1 cellular context compared by ENCODE assay signal in genomic region chr1:153568367-153569099, GRCh38.
TF ChIP-seq lines count a peak whose summit lies in the region.

No MANE protein-coding gene starts in this region.

TF ChIP-seq in K562, 482 proteins besides CTCF, POLR2A, EP300 and RAD21 (continued from another document and continues in another):
- TF ChIP-seq, protein P1, sequence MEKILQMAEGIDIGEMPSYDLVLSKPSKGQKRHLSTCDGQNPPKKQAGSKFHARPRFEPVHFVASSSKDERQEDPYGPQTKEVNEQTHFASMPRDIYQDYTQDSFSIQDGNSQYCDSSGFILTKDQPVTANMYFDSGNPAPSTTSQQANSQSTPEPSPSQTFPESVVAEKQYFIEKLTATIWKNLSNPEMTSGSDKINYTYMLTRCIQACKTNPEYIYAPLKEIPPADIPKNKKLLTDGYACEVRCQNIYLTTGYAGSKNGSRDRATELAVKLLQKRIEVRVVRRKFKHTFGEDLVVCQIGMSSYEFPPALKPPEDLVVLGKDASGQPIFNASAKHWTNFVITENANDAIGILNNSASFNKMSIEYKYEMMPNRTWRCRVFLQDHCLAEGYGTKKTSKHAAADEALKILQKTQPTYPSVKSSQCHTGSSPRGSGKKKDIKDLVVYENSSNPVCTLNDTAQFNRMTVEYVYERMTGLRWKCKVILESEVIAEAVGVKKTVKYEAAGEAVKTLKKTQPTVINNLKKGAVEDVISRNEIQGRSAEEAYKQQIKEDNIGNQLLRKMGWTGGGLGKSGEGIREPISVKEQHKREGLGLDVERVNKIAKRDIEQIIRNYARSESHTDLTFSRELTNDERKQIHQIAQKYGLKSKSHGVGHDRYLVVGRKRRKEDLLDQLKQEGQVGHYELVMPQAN (IDR thresholded peaks at IDR 0.05; ENCODE audit: borderline replicate concordance) = no peak
- TF ChIP-seq BRD9 (IDR thresholded peaks at IDR 0.05; ENCODE audit: low read depth, partially characterized antibody) (peak; percentile 59), E2F4 (CRISPR knock-in tag; IDR thresholded peaks at IDR 0.05; ENCODE audit: low read depth) (no peak), ZBTB49 (CRISPR knock-in tag; IDR thresholded peaks at IDR 0.05; ENCODE audit: borderline replicate concordance) (no peak), SMAD1 (IDR thresholded peaks at IDR 0.05; ENCODE audit: low read depth, low read length, partially characterized antibody) (no peak), ETV5 (CRISPR knock-in tag; IDR thresholded peaks at IDR 0.05; ENCODE audit: low read depth) (no peak), TBP (optimal IDR thresholded peaks at IDR 0.05; ENCODE audit: low read depth, low read length) (peak; percentile 43), POU5F1 (IDR thresholded peaks at IDR 0.05; ENCODE audit: borderline replicate concordance, low read depth, low read length, partially characterized antibody) (no peak), ELF2 (CRISPR knock-in tag; IDR thresholded peaks at IDR 0.05) (no peak), ZBTB7A (IDR thresholded peaks at IDR 0.05; ENCODE audit: borderline replicate concordance, control insufficient read depth, low read depth, low read length) (peak; percentile 50; the same call in 1 of the 2 replicates), MAFF (IDR thresholded peaks at IDR 0.05; ENCODE audit: low read length) (no peak), HMBOX1 (IDR thresholded peaks at IDR 0.05) (no peak), OTX1 (CRISPR knock-in tag; IDR thresholded peaks at IDR 0.05) (no peak), MTA1 (IDR thresholded peaks at IDR 0.05; ENCODE audit: borderline replicate concordance) (peak; percentile 82), BRD4 (IDR thresholded peaks at IDR 0.05) (peak; percentile 31; the same call in 1 of the 2 replicates), ZNF408 (CRISPR knock-in tag; IDR thresholded peaks at IDR 0.05; ENCODE audit: low read depth) (no peak), NR1H2 (CRISPR knock-in tag; IDR thresholded peaks at IDR 0.05) (0 out of 2 replicates have a peak, but pooled peaks have one; percentile 41), SAFB2 (IDR thresholded peaks at IDR 0.05; ENCODE audit: borderline replicate concordance, low read depth, low read length, severe bottlenecking) (no peak), MAZ (CRISPR knock-in tag; conservative IDR thresholded peaks at IDR 0.05 in 1 of 2, IDR thresholded peaks at IDR 0.05 in 1 of 2) (peak; percentile 56 to 82; a peak in 3 of 4 replicates), EGR1 (conservative IDR thresholded peaks at IDR 0.05) (peak; percentile 58), ZKSCAN1 (IDR thresholded peaks at IDR 0.05; ENCODE audit: low read depth, low read length) (0 out of 2 replicates have a peak, but pooled peaks have one; percentile 52), HNRNPLL (IDR thresholded peaks at IDR 0.05; ENCODE audit: low read depth, low read length, poor library complexity, severe bottlenecking) (no peak), ELF4 (CRISPR knock-in tag; IDR thresholded peaks at IDR 0.05) (no peak), ARNT (IDR thresholded peaks at IDR 0.05) (peak in 1 of 2 experiments; percentile 32; a peak in 1 of 4 replicates), BCLAF1 (IDR thresholded peaks at IDR 0.05; ENCODE audit: borderline replicate concordance in 1 of 2, control insufficient read depth in 1 of 2, low read depth in 2 of 2, low read length in 1 of 2) (no peak), ZMIZ1 (IDR thresholded peaks at IDR 0.05; ENCODE audit: low read depth in 2 of 2, low read length in 2 of 2) (no peak), FOXJ2 (tag; IDR thresholded peaks at IDR 0.05) (no peak), SMARCC2 (IDR thresholded peaks at IDR 0.05; ENCODE audit: low read depth) (no peak), CEBPG (CRISPR knock-in tag; IDR thresholded peaks at IDR 0.05) (no peak), CEBPG (tag; conservative IDR thresholded peaks at IDR 0.05 in 1 of 2, IDR thresholded peaks at IDR 0.05 in 1 of 2) (no peak), ZNF3 (CRISPR knock-in tag; IDR thresholded peaks at IDR 0.05) (no peak), MAX (CRISPR knock-in tag; IDR thresholded peaks at IDR 0.05) (no peak), NEUROD1 (IDR thresholded peaks at IDR 0.05; ENCODE audit: borderline replicate concordance, low read depth, low read length, partially characterized antibody) (no peak), BACH1 (tag; IDR thresholded peaks at IDR 0.05) (no peak), ZZZ3 (IDR thresholded peaks at IDR 0.05) (no peak), TCF3 (CRISPR knock-in tag; IDR thresholded peaks at IDR 0.05) (0 out of 2 replicates have a peak, but pooled peaks have one; percentile 18), TCFL5 (CRISPR knock-in tag; conservative IDR thresholded peaks at IDR 0.05) (no peak), ZNF224 (CRISPR knock-in tag; IDR thresholded peaks at IDR 0.05) (no peak), ZNF77 (CRISPR knock-in tag; IDR thresholded peaks at IDR 0.05) (no peak), NFE2 (IDR thresholded peaks at IDR 0.05; ENCODE audit: low read depth) (peak; percentile 85)
- TF ChIP-seq, protein P2, sequence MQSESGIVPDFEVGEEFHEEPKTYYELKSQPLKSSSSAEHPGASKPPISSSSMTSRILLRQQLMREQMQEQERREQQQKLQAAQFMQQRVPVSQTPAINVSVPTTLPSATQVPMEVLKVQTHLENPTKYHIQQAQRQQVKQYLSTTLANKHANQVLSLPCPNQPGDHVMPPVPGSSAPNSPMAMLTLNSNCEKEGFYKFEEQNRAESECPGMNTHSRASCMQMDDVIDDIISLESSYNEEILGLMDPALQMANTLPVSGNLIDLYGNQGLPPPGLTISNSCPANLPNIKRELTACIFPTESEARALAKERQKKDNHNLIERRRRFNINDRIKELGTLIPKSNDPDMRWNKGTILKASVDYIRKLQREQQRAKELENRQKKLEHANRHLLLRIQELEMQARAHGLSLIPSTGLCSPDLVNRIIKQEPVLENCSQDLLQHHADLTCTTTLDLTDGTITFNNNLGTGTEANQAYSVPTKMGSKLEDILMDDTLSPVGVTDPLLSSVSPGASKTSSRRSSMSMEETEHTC (IDR thresholded peaks at IDR 0.05) = no peak
- TF ChIP-seq, protein P3, sequence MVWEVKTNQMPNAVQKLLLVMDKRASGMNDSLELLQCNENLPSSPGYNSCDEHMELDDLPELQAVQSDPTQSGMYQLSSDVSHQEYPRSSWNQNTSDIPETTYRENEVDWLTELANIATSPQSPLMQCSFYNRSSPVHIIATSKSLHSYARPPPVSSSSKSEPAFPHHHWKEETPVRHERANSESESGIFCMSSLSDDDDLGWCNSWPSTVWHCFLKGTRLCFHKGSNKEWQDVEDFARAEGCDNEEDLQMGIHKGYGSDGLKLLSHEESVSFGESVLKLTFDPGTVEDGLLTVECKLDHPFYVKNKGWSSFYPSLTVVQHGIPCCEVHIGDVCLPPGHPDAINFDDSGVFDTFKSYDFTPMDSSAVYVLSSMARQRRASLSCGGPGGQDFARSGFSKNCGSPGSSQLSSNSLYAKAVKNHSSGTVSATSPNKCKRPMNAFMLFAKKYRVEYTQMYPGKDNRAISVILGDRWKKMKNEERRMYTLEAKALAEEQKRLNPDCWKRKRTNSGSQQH (CRISPR knock-in tag; IDR thresholded peaks at IDR 0.05) = peak; percentile 57; the same call in 1 of the 2 replicates
- TF ChIP-seq, protein P4, sequence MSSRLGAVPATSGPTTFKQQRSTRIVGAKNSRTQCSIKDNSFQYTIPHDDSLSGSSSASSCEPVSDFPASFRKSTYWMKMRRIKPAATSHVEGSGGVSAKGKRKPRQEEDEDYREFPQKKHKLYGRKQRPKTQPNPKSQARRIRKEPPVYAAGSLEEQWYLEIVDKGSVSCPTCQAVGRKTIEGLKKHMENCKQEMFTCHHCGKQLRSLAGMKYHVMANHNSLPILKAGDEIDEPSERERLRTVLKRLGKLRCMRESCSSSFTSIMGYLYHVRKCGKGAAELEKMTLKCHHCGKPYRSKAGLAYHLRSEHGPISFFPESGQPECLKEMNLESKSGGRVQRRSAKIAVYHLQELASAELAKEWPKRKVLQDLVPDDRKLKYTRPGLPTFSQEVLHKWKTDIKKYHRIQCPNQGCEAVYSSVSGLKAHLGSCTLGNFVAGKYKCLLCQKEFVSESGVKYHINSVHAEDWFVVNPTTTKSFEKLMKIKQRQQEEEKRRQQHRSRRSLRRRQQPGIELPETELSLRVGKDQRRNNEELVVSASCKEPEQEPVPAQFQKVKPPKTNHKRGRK (tag; IDR thresholded peaks at IDR 0.05) = no peak
- TF ChIP-seq, protein P5, sequence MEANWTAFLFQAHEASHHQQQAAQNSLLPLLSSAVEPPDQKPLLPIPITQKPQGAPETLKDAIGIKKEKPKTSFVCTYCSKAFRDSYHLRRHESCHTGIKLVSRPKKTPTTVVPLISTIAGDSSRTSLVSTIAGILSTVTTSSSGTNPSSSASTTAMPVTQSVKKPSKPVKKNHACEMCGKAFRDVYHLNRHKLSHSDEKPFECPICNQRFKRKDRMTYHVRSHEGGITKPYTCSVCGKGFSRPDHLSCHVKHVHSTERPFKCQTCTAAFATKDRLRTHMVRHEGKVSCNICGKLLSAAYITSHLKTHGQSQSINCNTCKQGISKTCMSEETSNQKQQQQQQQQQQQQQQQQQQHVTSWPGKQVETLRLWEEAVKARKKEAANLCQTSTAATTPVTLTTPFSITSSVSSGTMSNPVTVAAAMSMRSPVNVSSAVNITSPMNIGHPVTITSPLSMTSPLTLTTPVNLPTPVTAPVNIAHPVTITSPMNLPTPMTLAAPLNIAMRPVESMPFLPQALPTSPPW (CRISPR knock-in tag; IDR thresholded peaks at IDR 0.05) = no peak; the same call in 1 of the 2 replicates
